15 cellular contexts compared by ENCODE assay signal in the genomic region with DNA sequence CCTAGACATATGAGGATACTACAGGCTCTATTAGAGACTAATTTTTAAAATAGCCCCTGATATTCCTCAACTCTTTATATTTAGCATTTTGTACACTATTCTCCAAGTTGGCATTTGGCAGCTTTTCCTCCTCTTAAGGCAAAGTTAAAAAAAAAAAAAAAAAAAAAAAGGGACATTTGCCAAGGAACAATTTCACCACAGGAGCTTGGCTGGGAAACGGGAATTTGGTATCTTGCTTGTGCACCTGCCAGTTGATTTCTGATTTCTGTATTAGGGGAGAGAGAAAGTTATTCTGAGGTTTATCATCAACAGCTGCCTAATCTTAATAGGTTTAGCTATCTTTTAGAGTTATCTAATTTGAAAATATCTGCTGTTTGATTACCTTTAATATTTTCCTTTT.
DNase-seq lines count a peak whose midpoint lies in the region; ATAC-seq and TF ChIP-seq lines count a peak whose summit lies in the region.
"Had no signal": no experiment of that assay in that cellular context is flagged by ENCODE, and none has a peak within 500 bp of the region (broad histone marks: within the 10 kb centered on the region; RNA-seq: fewer than 3 reads in every experiment).

No MANE protein-coding gene starts in this region.

- no peak for TF ChIP-seq CTCF in lower lobe of right lung (IDR thresholded peaks at IDR 0.05)
- no peak for TF ChIP-seq CTCF in thoracic aorta (IDR thresholded peaks at IDR 0.05)
- no peak for TF ChIP-seq CTCF in CD4-positive, alpha-beta T cell (IDR thresholded peaks at IDR 0.05)

- no peaks in the 10 kb centered on the region for H3K27me3 Mint-ChIP-seq in CD4-positive, alpha-beta T cell
- H3K27me3 Mint-ChIP-seq: activated naive CD8-positive, alpha-beta T cell treated with anti-CD3 and anti-CD28 coated beads, Interleukin-2, amount 50 U/mL, for 24 hours; central memory CD8-positive, alpha-beta T cell; naive B cell had no signal

- ATAC-seq in Right ventricle myocardium superior (ENCODE audit: poor library complexity) (peak; percentile 32), lower lobe of right lung (peak in 1 of 2 donors; percentile 43), thoracic aorta (ENCODE audit: insufficient number of reproducible peaks, low FRiP score, low read depth) (peak; percentile 8), GM18909 (IDR thresholded peaks at IDR 0.05; ENCODE audit: poor library complexity, unreplicated experiment) (no peak), HG03095 (IDR thresholded peaks at IDR 0.05; ENCODE audit: unreplicated experiment) (no peak)
- ATAC-seq in CD4-positive, alpha-beta T cell (ENCODE audit: poor library complexity), result no peak
- ATAC-seq: activated naive CD8-positive, alpha-beta T cell treated with anti-CD3 and anti-CD28 coated beads, Interleukin-2, amount 50 U/mL, for 24 hours had no signal

- H3K4me3 ChIP-seq in lower lobe of right lung, result no peak overlapping the region
- H3K4me3 ChIP-seq in thoracic aorta, result no peak overlapping the region

- H3K9me3 Mint-ChIP-seq in CD4-positive, alpha-beta T cell, result no peaks in the 10 kb centered on the region
- H3K9me3 Mint-ChIP-seq: central memory CD8-positive, alpha-beta T cell; endodermal cell had no signal

- peaks cover 13% of the 10 kb centered on the region for H3K4me1 Mint-ChIP-seq in CD4-positive, alpha-beta T cell (ENCODE audit: low read depth)

- DNase-seq in Right ventricle myocardium superior, result no peak
- DNase-seq in cardiac septum (ENCODE audit: low spot score), result no peak
- DNase-seq in NCI-H69 (lab: John Stamatoyannopoulos, UW), result peak; percentile 44
- no peak for DNase-seq in lower lobe of right lung
- no peak for DNase-seq in thoracic aorta (ENCODE audit: low spot score)
- no peak for DNase-seq in CD4-positive, alpha-beta T cell
- DNase-seq: activated naive CD8-positive, alpha-beta T cell treated with anti-CD3 and anti-CD28 coated beads, Interleukin-2, amount 50 U/mL, for 24 hours; GF-D8; left colon; stimulated activated CD4-positive, alpha-beta T cell treated with anti-CD3 and anti-CD28 coated beads, Interleukin-2, amount 100 ng/mL, for 24 hours had no signal

- H3K36me3 ChIP-seq in lower lobe of right lung, result no peaks in the 10 kb centered on the region
- H3K36me3 ChIP-seq in thoracic aorta, result no peaks in the 10 kb centered on the region

- POLR2A ChIA-PET in CD4-positive, alpha-beta T cell (lab: Charles Lee), result interaction anchor here (0.6 to 3.0 kb wide), 11 partner anchors 227 to 586 kb away, joined by 3 to 23 read pairs (median 4); partner anchors contain the start of gene DYRK2

- H3K4me3 Mint-ChIP-seq in CD4-positive, alpha-beta T cell, result no peak overlapping the region
- H3K4me3 Mint-ChIP-seq: activated naive CD8-positive, alpha-beta T cell treated with anti-CD3 and anti-CD28 coated beads, Interleukin-2, amount 50 U/mL, for 24 hours; central memory CD8-positive, alpha-beta T cell; endodermal cell; naive B cell had no signal

- H3K4me1 ChIP-seq in lower lobe of right lung (peaks cover 25% of the 10 kb centered on the region), thoracic aorta (ENCODE audit: control insufficient read depth in 1 of 2, low read depth in 2 of 2) (peaks cover 3 to 28% of the 10 kb centered on the region in 2 donors)

- no peaks in the 10 kb centered on the region for H3K27me3 ChIP-seq in lower lobe of right lung (ENCODE audit: low read depth)
- no peaks in the 10 kb centered on the region for H3K27me3 ChIP-seq in thoracic aorta (replicated peaks; ENCODE audit: insufficient read depth)
- H3K27me3 ChIP-seq in CD4-positive, alpha-beta T cell (ENCODE audit: control insufficient read depth, insufficient read depth, low read length), result no peaks in the 10 kb centered on the region

- CTCF ChIA-PET in CD4-positive, alpha-beta T cell (lab: Charles Lee), result interaction anchor here (0.6 to 6.1 kb wide), 32 partner anchors 10 to 1487 kb away, joined by 3 to 57 read pairs (median 4); partner anchors contain the start of gene DYRK2

- intact Hi-C loops in Right ventricle myocardium superior (cut with DNase I) (loop anchor here (5.0 kb wide), 2 partner anchors 56 to 586 kb away; no protein-coding TSS in a partner anchor), cardiac septum (cut with DNase I) (loop anchor here (5.0 to 10.0 kb wide), 7 partner anchors 56 to 976 kb away; partner anchors contain the start of genes DYRK2 and MDM1), lower lobe of right lung (cut with DNase I) (loop anchor here (5.0 kb wide), 1 partner anchor 586 kb away; no protein-coding TSS in a partner anchor)
- intact Hi-C loops in CD4-positive, alpha-beta T cell (cut with DNase I, micrococcal nuclease), result loop anchor here (1.0 to 5.0 kb wide), 8 partner anchors 86 to 961 kb away; no protein-coding TSS in a partner anchor

- H3K36me3 Mint-ChIP-seq in CD4-positive, alpha-beta T cell (ENCODE audit: low read depth), result no peaks in the 10 kb centered on the region
- H3K36me3 Mint-ChIP-seq: naive B cell had no signal

- H3K27ac ChIP-seq in lower lobe of right lung, result peak overlapping the region; percentile 12
- H3K27ac ChIP-seq in thoracic aorta, result peak overlapping the region in 1 of 2 donors; percentile 14
- no peak overlapping the region for H3K27ac ChIP-seq in CD4-positive, alpha-beta T cell (ENCODE audit: low read depth, low read length)

- no peaks in the 10 kb centered on the region for H3K9me3 ChIP-seq in lower lobe of right lung
- no peaks in the 10 kb centered on the region for H3K9me3 ChIP-seq in thoracic aorta
- no peaks in the 10 kb centered on the region for H3K9me3 ChIP-seq in CD4-positive, alpha-beta T cell (ENCODE audit: control insufficient read depth, low read length)

- no peak overlapping the region for H3K27ac Mint-ChIP-seq in CD4-positive, alpha-beta T cell
- H3K27ac Mint-ChIP-seq: activated naive CD8-positive, alpha-beta T cell treated with anti-CD3 and anti-CD28 coated beads, Interleukin-2, amount 50 U/mL, for 24 hours; endodermal cell had no signal

Comparison
In these comparisons a context has a peak if more than half of its experiments do, and no peak if none do; other contexts are left out.
1. ATAC-seq: peak in Right ventricle myocardium superior (single experiment) and thoracic aorta (single experiment); none in GM18909 (single experiment), CD4-positive, alpha-beta T cell (single experiment) and HG03095 (single experiment).